10 cellular contexts compared by ENCODE assay signal in genomic region chr13:48542581-48543341, GRCh38. TPM values are rescaled to one million over a fixed set of nuclear protein-coding genes. Genes with fewer than 3 reads are reported as not detected.
A peak's percentile ranks its signal among the peaks of the same experiment; 100 is the strongest.
DNase-seq lines count a peak whose midpoint lies in the region; ATAC-seq and TF ChIP-seq lines count a peak whose summit lies in the region.
"Had no signal": no experiment of that assay in that cellular context is flagged by ENCODE, and none has a peak within 500 bp of the region (broad histone marks: within the 10 kb centered on the region; RNA-seq: fewer than 3 reads in every experiment).

No MANE protein-coding gene starts in this region.

- TF ChIP-seq CTCF in brain microvascular endothelial cell (IDR thresholded peaks at IDR 0.05; ENCODE audit: low read depth, low read length, missing control alignments) (peak; percentile 39), type B pancreatic cell (conservative IDR thresholded peaks at IDR 0.05) (peak; percentile 26), MM.1S (IDR thresholded peaks at IDR 0.05; ENCODE audit: low read length) (no peak)

- H3K27me3 ChIP-seq in brain microvascular endothelial cell (replicated peaks) (no peaks in the 10 kb centered on the region), MM.1S (replicated peaks; ENCODE audit: insufficient read depth, low read length) (no peaks in the 10 kb centered on the region)
- H3K27me3 ChIP-seq: ascending aorta had no signal

- H3K27ac Mint-ChIP-seq in type B pancreatic cell = peak overlapping the region; percentile 29
- no peak overlapping the region for H3K27ac Mint-ChIP-seq in activated naive CD4-positive, alpha-beta T cell treated with anti-CD3 and anti-CD28 coated beads, Interleukin-2, amount 50 U/mL, for 72 hours

- H3K36me3 Mint-ChIP-seq in type B pancreatic cell = no peaks in the 10 kb centered on the region
- no peaks in the 10 kb centered on the region for H3K36me3 Mint-ChIP-seq in activated naive CD4-positive, alpha-beta T cell treated with anti-CD3 and anti-CD28 coated beads, Interleukin-2, amount 50 U/mL, for 72 hours

- H3K4me2 ChIP-seq in MM.1S (ENCODE audit: low read depth, low read length) = no peak overlapping the region

- no peaks in the 10 kb centered on the region for H3K9me3 ChIP-seq in MM.1S (replicated peaks; ENCODE audit: insufficient read depth, low read length)
- H3K9me3 ChIP-seq: ascending aorta, HAP-1 had no signal

- peak; percentile 44 for DNase-seq in ELF-1 (ENCODE audit: low read depth, low spot score)
- peak; percentile 36 for DNase-seq in NCI-H1105 (lab: John Stamatoyannopoulos, UW)
- DNase-seq in brain microvascular endothelial cell = peak; percentile 9
- DNase-seq in left kidney (ENCODE audit: low read depth, low spot score) = peak; percentile 79
- no peak for DNase-seq in type B pancreatic cell (ENCODE audit: extremely low spot score, unreplicated experiment)
- DNase-seq in activated naive CD4-positive, alpha-beta T cell treated with anti-CD3 and anti-CD28 coated beads, Interleukin-2, amount 50 U/mL, for 72 hours (ENCODE audit: low spot score in 2 of 2) = no peak
- DNase-seq in MM.1S = no peak
- DNase-seq in activated CD4-positive, alpha-beta T cell treated with anti-CD3 and anti-CD28 coated beads, Interleukin-2, amount 50 U/mL, for 1 hour = no peak

- ATAC-seq in activated naive CD4-positive, alpha-beta T cell treated with anti-CD3 and anti-CD28 coated beads, Interleukin-2, amount 50 U/mL, for 72 hours = no peak

- H3F3A ChIP-seq in MM.1S (ENCODE audit: insufficient read depth, low read length) = no peaks in the 10 kb centered on the region

- H3K27ac ChIP-seq in brain microvascular endothelial cell = no peak overlapping the region
- no peak overlapping the region for H3K27ac ChIP-seq in MM.1S (ENCODE audit: low read length)
- H3K27ac ChIP-seq: ascending aorta had no signal

- no peaks in the 10 kb centered on the region for H3K36me3 ChIP-seq in brain microvascular endothelial cell (replicated peaks)
- no peaks in the 10 kb centered on the region for H3K36me3 ChIP-seq in MM.1S (replicated peaks; ENCODE audit: insufficient read depth, low read length)
- H3K36me3 ChIP-seq: ascending aorta, HAP-1 had no signal

- no peaks in the 10 kb centered on the region for H3K79me2 ChIP-seq in MM.1S (ENCODE audit: low read length)

- H3K4me1 ChIP-seq in MM.1S (ENCODE audit: low read length) = no peaks in the 10 kb centered on the region
- H3K4me1 ChIP-seq: HAP-1 had no signal

- in situ Hi-C loops in brain microvascular endothelial cell (cut with HindIII; ENCODE audit: low pct_ligation_motif_present, low sequenced_read_pairs) = no loop called here

- H3K4me3 ChIP-seq in brain microvascular endothelial cell (ENCODE audit: low read depth, low read length) (no peak overlapping the region), MM.1S (ENCODE audit: low read length) (no peak overlapping the region)
- H3K4me3 ChIP-seq: HAP-1 had no signal

- no peak overlapping the region for H2AFZ ChIP-seq in MM.1S (ENCODE audit: low read length)

- H3K9me3 Mint-ChIP-seq in type B pancreatic cell = no peaks in the 10 kb centered on the region
- peaks cover 0 to under 1% of the 10 kb centered on the region in 2 donors for H3K9me3 Mint-ChIP-seq in activated naive CD4-positive, alpha-beta T cell treated with anti-CD3 and anti-CD28 coated beads, Interleukin-2, amount 50 U/mL, for 72 hours

- H4K20me1 ChIP-seq in MM.1S (ENCODE audit: insufficient read depth, low read length) = no peaks in the 10 kb centered on the region

- H3K9me2 ChIP-seq in MM.1S (replicated peaks; ENCODE audit: insufficient read depth, low read length) = no peaks in the 10 kb centered on the region

- no peak overlapping the region for H3K9ac ChIP-seq in MM.1S (ENCODE audit: low read length)

- peak overlapping the region; percentile 20 for H3K4me3 Mint-ChIP-seq in type B pancreatic cell

- H3K4me1 Mint-ChIP-seq in type B pancreatic cell (ENCODE audit: unreplicated experiment) = peaks cover 4% of the 10 kb centered on the region

- no peaks in the 10 kb centered on the region for H3K27me3 Mint-ChIP-seq in type B pancreatic cell

RNA-seq across cellular contexts. Expression of gene RCBTB2, which starts 9.9 kb away (rescaled TPM):
- 2.6 and 21.5 TPM in 2 replicates for total RNA-seq in type B pancreatic cell (ENCODE audit: low replicate concordance)
- 1 to 10 TPM; 1.6 to 1.7 TPM for total RNA-seq in activated naive CD4-positive, alpha-beta T cell treated with anti-CD3 and anti-CD28 coated beads, Interleukin-2, amount 50 U/mL, for 72 hours

Comparison
In these comparisons a context has a peak if more than half of its experiments do, and no peak if none do; other contexts are left out.
1. DNase-seq: peak in ELF-1 (single experiment), NCI-H1105 (single experiment), brain microvascular endothelial cell (single experiment) and left kidney (single experiment); none in type B pancreatic cell (single experiment), activated naive CD4-positive, alpha-beta T cell treated with anti-CD3 and anti-CD28 coated beads, Interleukin-2, amount 50 U/mL, for 72 hours (0 of 2), MM.1S (single experiment) and activated CD4-positive, alpha-beta T cell treated with anti-CD3 and anti-CD28 coated beads, Interleukin-2, amount 50 U/mL, for 1 hour (single experiment).